Comparison of ENCODE assay signal across 21 cellular contexts in genomic region chr14:20578784-20579502, GRCh38. TPM values are rescaled to one million over a fixed set of nuclear protein-coding genes. Genes with fewer than 3 reads are reported as not detected.
"Had no signal": no experiment of that assay in that cellular context is flagged by ENCODE, and none has a peak within 500 bp of the region (broad histone marks: within the 10 kb centered on the region; RNA-seq: fewer than 3 reads in every experiment).

No MANE protein-coding gene starts in this region.

- H3K4me3 ChIP-seq: adrenal gland, dorsolateral prefrontal cortex, gastrocnemius medialis, heart left ventricle, lower lobe of right lung, pancreas, stomach, thoracic aorta had no signal

- H3K27ac ChIP-seq: adrenal gland, dorsolateral prefrontal cortex, gastrocnemius medialis, heart left ventricle, lower lobe of right lung, pancreas, stomach, thoracic aorta, WERI-Rb-1 had no signal

- H3K27ac Mint-ChIP-seq: activated CD4-positive, alpha-beta T cell treated with anti-CD3 and anti-CD28 coated beads for 36 hours; activated CD8-positive, alpha-beta T cell treated with anti-CD3 and anti-CD28 coated beads for 36 hours; activated naive CD4-positive, alpha-beta T cell treated with anti-CD3 and anti-CD28 coated beads, Interleukin-2, amount 50 U/mL, for 24 hours; mesothelial cell of epicardium; nephron progenitor cell had no signal

- H3K36me3 ChIP-seq: adrenal gland, gastrocnemius medialis, heart left ventricle, lower lobe of right lung, pancreas, stomach, thoracic aorta, WERI-Rb-1 had no signal

- H3K9me3 ChIP-seq: adrenal gland, gastrocnemius medialis, heart left ventricle, lower lobe of right lung, pancreas, stomach, thoracic aorta had no signal

- H3K27me3 Mint-ChIP-seq: activated CD8-positive, alpha-beta T cell treated with anti-CD3 and anti-CD28 coated beads for 36 hours had no signal

- H3K9me3 Mint-ChIP-seq: activated CD8-positive, alpha-beta T cell treated with anti-CD3 and anti-CD28 coated beads for 36 hours; activated naive CD4-positive, alpha-beta T cell treated with anti-CD3 and anti-CD28 coated beads, Interleukin-2, amount 50 U/mL, for 24 hours; activated T-cell treated with anti-CD3 and anti-CD28 coated beads, Interleukin-2, amount 50 U/mL, for 4 hours; mesothelial cell of epicardium; nephron progenitor cell had no signal

- DNase-seq: activated CD4-positive, alpha-beta T cell treated with anti-CD3 and anti-CD28 coated beads for 36 hours; activated CD8-positive, alpha-beta T cell treated with anti-CD3 and anti-CD28 coated beads for 36 hours; activated effector memory CD4-positive, alpha-beta T cell treated with Interleukin-2 at 50 U/mL for 16 hours; activated T-cell treated with anti-CD3 and anti-CD28 coated beads, Interleukin-2, amount 50 U/mL, for 4 hours; adrenal gland; dorsolateral prefrontal cortex; erythroblast; gastrocnemius medialis; heart left ventricle; left colon; lower lobe of right lung; nephron progenitor cell; pancreas; stimulated activated CD4-positive, alpha-beta T cell treated with anti-CD3 and anti-CD28 coated beads, Interleukin-1b, Interleukin-23, amount 100 ng/mL, for 48 hours; stomach; WERI-Rb-1 had no signal

- H3K4me1 ChIP-seq: adrenal gland, gastrocnemius medialis, heart left ventricle, lower lobe of right lung, pancreas, stomach had no signal

- ATAC-seq: activated CD4-positive, alpha-beta T cell treated with anti-CD3 and anti-CD28 coated beads for 36 hours; activated CD8-positive, alpha-beta T cell treated with anti-CD3 and anti-CD28 coated beads for 36 hours; activated T-cell treated with anti-CD3 and anti-CD28 coated beads, Interleukin-2, amount 50 U/mL, for 4 hours; gastrocnemius medialis; heart left ventricle; left colon; pancreas; sciatic nerve had no signal

- H3K36me3 Mint-ChIP-seq: activated naive CD4-positive, alpha-beta T cell treated with anti-CD3 and anti-CD28 coated beads, Interleukin-2, amount 50 U/mL, for 24 hours; mesothelial cell of epicardium had no signal

- H3K27me3 ChIP-seq: adrenal gland, gastrocnemius medialis, pancreas, stomach had no signal

- H3K4me3 Mint-ChIP-seq: activated CD4-positive, alpha-beta T cell treated with anti-CD3 and anti-CD28 coated beads for 36 hours; activated CD8-positive, alpha-beta T cell treated with anti-CD3 and anti-CD28 coated beads for 36 hours; activated naive CD4-positive, alpha-beta T cell treated with anti-CD3 and anti-CD28 coated beads, Interleukin-2, amount 50 U/mL, for 24 hours; activated T-cell treated with anti-CD3 and anti-CD28 coated beads, Interleukin-2, amount 50 U/mL, for 4 hours; mesothelial cell of epicardium; nephron progenitor cell had no signal

- H3K4me1 Mint-ChIP-seq: activated CD4-positive, alpha-beta T cell treated with anti-CD3 and anti-CD28 coated beads for 36 hours; activated naive CD4-positive, alpha-beta T cell treated with anti-CD3 and anti-CD28 coated beads, Interleukin-2, amount 50 U/mL, for 24 hours; mesothelial cell of epicardium had no signal

RNA-seq across cellular contexts. Expression of gene RNASE11, which starts 8.9 kb away (rescaled TPM):
- total RNA-seq: activated CD4-positive, alpha-beta T cell treated with anti-CD3 and anti-CD28 coated beads for 36 hours; activated CD8-positive, alpha-beta T cell treated with anti-CD3 and anti-CD28 coated beads for 36 hours; activated T-cell treated with anti-CD3 and anti-CD28 coated beads, Interleukin-2, amount 50 U/mL, for 4 hours; adrenal gland; dorsolateral prefrontal cortex; gastrocnemius medialis; heart left ventricle; left colon; lower lobe of right lung; mesothelial cell of epicardium; pancreas; sciatic nerve; stomach; thoracic aorta; urinary bladder had no signal

RNA-seq across cellular contexts. Expression of gene RNASE12, which starts 12.2 kb away (rescaled TPM):
- total RNA-seq: activated CD4-positive, alpha-beta T cell treated with anti-CD3 and anti-CD28 coated beads for 36 hours; activated CD8-positive, alpha-beta T cell treated with anti-CD3 and anti-CD28 coated beads for 36 hours; activated T-cell treated with anti-CD3 and anti-CD28 coated beads, Interleukin-2, amount 50 U/mL, for 4 hours; adrenal gland; dorsolateral prefrontal cortex; gastrocnemius medialis; heart left ventricle; left colon; lower lobe of right lung; mesothelial cell of epicardium; pancreas; sciatic nerve; stomach; thoracic aorta; urinary bladder had no signal

RNA-seq across cellular contexts. Expression of gene RNASE9, which starts 18.1 kb away (rescaled TPM):
- total RNA-seq: activated CD4-positive, alpha-beta T cell treated with anti-CD3 and anti-CD28 coated beads for 36 hours; activated CD8-positive, alpha-beta T cell treated with anti-CD3 and anti-CD28 coated beads for 36 hours; activated T-cell treated with anti-CD3 and anti-CD28 coated beads, Interleukin-2, amount 50 U/mL, for 4 hours; adrenal gland; dorsolateral prefrontal cortex; gastrocnemius medialis; heart left ventricle; left colon; lower lobe of right lung; mesothelial cell of epicardium; pancreas; sciatic nerve; stomach; thoracic aorta; urinary bladder had no signal
